8 cellular contexts compared by ENCODE assay signal in genomic region chr14:88013750-88014349, GRCh38. TPM values are rescaled to one million over a fixed set of nuclear protein-coding genes. Genes with fewer than 3 reads are reported as not detected.
A peak's percentile ranks its signal among the peaks of the same experiment; 100 is the strongest.
DNase-seq lines count a peak whose midpoint lies in the region; ATAC-seq and TF ChIP-seq lines count a peak whose summit lies in the region.

No MANE protein-coding gene starts in this region.

- CTCF ChIA-PET in HCT116 (lab: Charles Lee) (interaction anchor here (1.0 kb wide), 1 partner anchor 175 kb away, joined by 5 read pairs; no protein-coding TSS in a partner anchor), Panc1 (lab: Charles Lee) (interaction anchor here (0.7 kb wide), 1 partner anchor 69 kb away, joined by 3 read pairs; no protein-coding TSS in a partner anchor)

- H3K9me3 Mint-ChIP-seq in brain, result no peaks in the 10 kb centered on the region

- TF ChIP-seq POLR2A in HCT116 (IDR thresholded peaks at IDR 0.05; ENCODE audit: borderline replicate concordance, extremely low read depth, insufficient read depth, insufficient read length), result no peak

- no peaks in the 10 kb centered on the region for H3K27me3 Mint-ChIP-seq in brain

- intact Hi-C loops in HCT116 (cut with micrococcal nuclease) (loop anchor here (10.0 kb wide), 1 partner anchor 421 kb away; no protein-coding TSS in a partner anchor), Panc1 (cut with micrococcal nuclease; ENCODE audit: unreplicated experiment) (loop anchor here (1.0 to 5.0 kb wide), 3 partner anchors 67 to 365 kb away; no protein-coding TSS in a partner anchor)

- no TSS peak for BruUV-seq in HCT116 (replicated peaks; lab: Mats Ljungman, UMichigan)
- no TSS peak for BruUV-seq in Panc1 (replicated peaks; lab: Mats Ljungman, UMichigan)

- no peak overlapping the region for H3K4me3 ChIP-seq in HCT116 (replicated peaks in 1 of 2; ENCODE audit: low read depth in 1 of 2, low read length in 2 of 2)
- H3K4me3 ChIP-seq in LNCaP clone FGC (ENCODE audit: low read depth, low read length), result no peak overlapping the region
- no peak overlapping the region for H3K4me3 ChIP-seq in Panc1 (ENCODE audit: low read depth in 2 of 2, low read length in 2 of 2)
- H3K4me3 ChIP-seq in skeletal muscle satellite cell (ENCODE audit: low read length), result no peak overlapping the region

- H3K4me2 ChIP-seq in HCT116 (ENCODE audit: low read length) (no peak overlapping the region), skeletal muscle satellite cell (ENCODE audit: low read length) (peak overlapping the region; percentile 55)

- H3K27ac Mint-ChIP-seq in brain, result peak overlapping the region in 1 of 5 experiments; percentile 28

- H3K36me3 Mint-ChIP-seq in brain, result no peaks in the 10 kb centered on the region

- no peaks in the 10 kb centered on the region for H3K36me3 ChIP-seq in HCT116 (ENCODE audit: control insufficient read depth in 1 of 2, insufficient read depth in 2 of 2, low read length in 2 of 2)
- no peaks in the 10 kb centered on the region for H3K36me3 ChIP-seq in Panc1 (ENCODE audit: control insufficient read depth, insufficient read depth, low read length)
- no peaks in the 10 kb centered on the region for H3K36me3 ChIP-seq in skeletal muscle satellite cell (ENCODE audit: insufficient read depth, low read length)

- peak; percentile 32; the same call in 1 of the 2 replicates for TF ChIP-seq RAD21 in HCT116 (IDR thresholded peaks at IDR 0.05; ENCODE audit: low read depth)

- H3K4me3 Mint-ChIP-seq in brain, result no peak overlapping the region

- POLR2A ChIA-PET in HCT116 (lab: Charles Lee), result no interaction called here
- POLR2A ChIA-PET in Panc1 (lab: Charles Lee), result no interaction called here

- in situ Hi-C loops in Panc1 (cut with HindIII; ENCODE audit: low pct_unique_long_range_greater_than_20kb, low sequenced_read_pairs), result no loop called here

- no peaks in the 10 kb centered on the region for H3K79me2 ChIP-seq in HCT116 (ENCODE audit: insufficient read depth, low read length)

- RAD21 ChIA-PET in HCT116 (lab: Charles Lee; ENCODE audit: low non-redundant PET in 1 of 2, low total read pairs in 2 of 2, uncharacterized antibody in 2 of 2, unreplicated experiment in 2 of 2), result no interaction called here

- H3K9me3 ChIP-seq in HCT116 (ENCODE audit: control insufficient read depth in 1 of 2, insufficient read depth in 1 of 2, low read depth in 1 of 2, low read length in 2 of 2), result no peaks in the 10 kb centered on the region; a peak in 1 of 4 replicates
- H3K9me3 ChIP-seq in Panc1 (ENCODE audit: control insufficient read depth, insufficient read depth, low read depth, low read length), result no peaks in the 10 kb centered on the region
- no peaks in the 10 kb centered on the region for H3K9me3 ChIP-seq in skeletal muscle satellite cell (replicated peaks; ENCODE audit: low read length)

- ATAC-seq in HCT116 (peak; percentile 58; the same call in 1 of the 2 replicates), Panc1 (peak; percentile 96)

- peaks cover 4% of the 10 kb centered on the region for H3K4me1 Mint-ChIP-seq in brain

- TF ChIP-seq CTCF in 22Rv1 (IDR thresholded peaks at IDR 0.05) (peak; percentile 99), GM12801 (IDR thresholded peaks at IDR 0.05; ENCODE audit: extremely low read depth, insufficient read length) (peak; percentile 37), HCT116 (IDR thresholded peaks at IDR 0.05 in 2 of 3, conservative IDR thresholded peaks at IDR 0.05 in 1 of 3; ENCODE audit: borderline replicate concordance in 1 of 3, insufficient read depth in 1 of 3, low read depth in 2 of 3, low read length in 2 of 3) (peak in 2 of 3 experiments; percentile 51 to 64; a peak in 4 of 6 replicates), LNCaP clone FGC (IDR thresholded peaks at IDR 0.05; ENCODE audit: control insufficient read depth, extremely low read depth, insufficient read depth) (peak; percentile 97), Panc1 (IDR thresholded peaks at IDR 0.05) (peak; percentile 96), brain (conservative IDR thresholded peaks at IDR 0.05) (peak; percentile 83 to 93)

- H3K9ac ChIP-seq in HCT116 (ENCODE audit: low read length) (no peak overlapping the region), skeletal muscle satellite cell (ENCODE audit: low read depth, low read length) (no peak overlapping the region)

- DNase-seq in HCT116 (ENCODE audit: low read depth, low spot score), result peak; percentile 12
- DNase-seq in LNCaP clone FGC (ENCODE audit: low read depth), result peak; percentile 32
- peak; percentile 48 for DNase-seq in Panc1 (ENCODE audit: low read depth, low spot score)
- DNase-seq in iPS-NIHi7 (ENCODE audit: extremely low spot score), result peak; percentile 76

- H3K27ac ChIP-seq in 22Rv1 (no peak overlapping the region), HCT116 (ENCODE audit: low read depth, low read length) (no peak overlapping the region), Panc1 (ENCODE audit: low read length) (no peak overlapping the region)

- H2AFZ ChIP-seq in HCT116 (ENCODE audit: low read depth, low read length, poor library complexity, severe bottlenecking), result no peak overlapping the region

- H3K27me3 ChIP-seq in HCT116 (ENCODE audit: insufficient read depth, low read length), result no peaks in the 10 kb centered on the region
- no peaks in the 10 kb centered on the region for H3K27me3 ChIP-seq in Panc1 (ENCODE audit: control insufficient read depth, insufficient read depth, low read length)
- peaks cover 3% of the 10 kb centered on the region for H3K27me3 ChIP-seq in skeletal muscle satellite cell (ENCODE audit: control insufficient read depth, insufficient read depth, low read length)

- H3K4me1 ChIP-seq in HCT116 (ENCODE audit: control insufficient read depth in 1 of 2, insufficient read depth in 2 of 2, low read length in 2 of 2) (no peaks in the 10 kb centered on the region), Panc1 (ENCODE audit: control insufficient read depth, insufficient read depth, low read length) (no peaks in the 10 kb centered on the region), skeletal muscle satellite cell (ENCODE audit: control insufficient read depth, insufficient read depth, low read length) (peaks cover 7% of the 10 kb centered on the region)

- H3K9me2 ChIP-seq in HCT116 (ENCODE audit: insufficient read depth), result no peaks in the 10 kb centered on the region

- H4K20me1 ChIP-seq in HCT116 (ENCODE audit: insufficient read depth), result no peaks in the 10 kb centered on the region

TF ChIP-seq in HCT116, 20 proteins besides CTCF, POLR2A, EP300 and RAD21 (continues in another document):
- TF ChIP-seq ZNF274 (IDR thresholded peaks at IDR 0.05; ENCODE audit: low read depth, low read length) (no peak), REST (IDR thresholded peaks at IDR 0.05; ENCODE audit: low read depth) (no peak), YY1 (IDR thresholded peaks at IDR 0.05; ENCODE audit: extremely low read depth, insufficient replicate concordance, low read depth, low read length) (no peak), MAX (IDR thresholded peaks at IDR 0.05) (no peak), POLR2AphosphoS5 (IDR thresholded peaks at IDR 0.05; ENCODE audit: low read depth, low read length) (no peak), ELF1 (IDR thresholded peaks at IDR 0.05; ENCODE audit: borderline replicate concordance, low read depth) (no peak), EZH2phosphoT487 (IDR thresholded peaks at IDR 0.05; ENCODE audit: borderline replicate concordance) (no peak), EGR1 (IDR thresholded peaks at IDR 0.05; ENCODE audit: low read depth) (no peak), SP1 (IDR thresholded peaks at IDR 0.05; ENCODE audit: low read depth) (no peak), SRF (IDR thresholded peaks at IDR 0.05; ENCODE audit: low read depth) (no peak), ZFX (IDR thresholded peaks at IDR 0.05) (no peak), SIN3A (IDR thresholded peaks at IDR 0.05; ENCODE audit: low read depth) (no peak)

RNA-seq across cellular contexts. Expression of gene GPR65, which starts 8.9 kb away (rescaled TPM):
- total RNA-seq in HCT116 (2021; ENCODE audit: unreplicated experiment) (0.05 TPM), Panc1 (2021; ENCODE audit: unreplicated experiment) (not detected)
- polyA plus RNA-seq in HCT116 (2012), result not detected in 2 replicates
- polyA plus RNA-seq in Panc1 (2012; ENCODE audit: insufficient read length), result not detected
- 0.07 TPM for polyA plus RNA-seq in brain (ENCODE audit: insufficient read depth, low read depth, low replicate concordance)
- total RNA-seq in skeletal muscle satellite cell (2012; rRNA removed), result not detected in 2 replicates

RNA-seq across cellular contexts. Expression of gene GALC, which starts 20.9 kb away (rescaled TPM):
- total RNA-seq in HCT116 (2021; ENCODE audit: unreplicated experiment), result 0.59 TPM
- polyA plus RNA-seq in HCT116 (2012), result not detected in 2 replicates
- 9.7 TPM for total RNA-seq in Panc1 (2021; ENCODE audit: unreplicated experiment)
- polyA plus RNA-seq in Panc1 (2012; ENCODE audit: insufficient read length), result 10.1 TPM
- polyA plus RNA-seq in brain (ENCODE audit: insufficient read depth, low read depth, low replicate concordance), result 17.7 TPM
- total RNA-seq in skeletal muscle satellite cell (2012; rRNA removed), result 9.4 and 13.8 TPM in 2 replicates

Comparison
In these comparisons a context has a peak if more than half of its experiments do, and no peak if none do; other contexts are left out.
1. CTCF ChIP-seq: peak in every context shown above with its lines; median percentile 99 in 22Rv1; 97 in LNCaP clone FGC; 96 in Panc1; 88 in brain; 58 in HCT116; 37 in GM12801.
2. DNase-seq: peak in every context shown above with its lines; median percentile 76 in iPS-NIHi7; 48 in Panc1; 32 in LNCaP clone FGC; 12 in HCT116.